In the genomic region with DNA sequence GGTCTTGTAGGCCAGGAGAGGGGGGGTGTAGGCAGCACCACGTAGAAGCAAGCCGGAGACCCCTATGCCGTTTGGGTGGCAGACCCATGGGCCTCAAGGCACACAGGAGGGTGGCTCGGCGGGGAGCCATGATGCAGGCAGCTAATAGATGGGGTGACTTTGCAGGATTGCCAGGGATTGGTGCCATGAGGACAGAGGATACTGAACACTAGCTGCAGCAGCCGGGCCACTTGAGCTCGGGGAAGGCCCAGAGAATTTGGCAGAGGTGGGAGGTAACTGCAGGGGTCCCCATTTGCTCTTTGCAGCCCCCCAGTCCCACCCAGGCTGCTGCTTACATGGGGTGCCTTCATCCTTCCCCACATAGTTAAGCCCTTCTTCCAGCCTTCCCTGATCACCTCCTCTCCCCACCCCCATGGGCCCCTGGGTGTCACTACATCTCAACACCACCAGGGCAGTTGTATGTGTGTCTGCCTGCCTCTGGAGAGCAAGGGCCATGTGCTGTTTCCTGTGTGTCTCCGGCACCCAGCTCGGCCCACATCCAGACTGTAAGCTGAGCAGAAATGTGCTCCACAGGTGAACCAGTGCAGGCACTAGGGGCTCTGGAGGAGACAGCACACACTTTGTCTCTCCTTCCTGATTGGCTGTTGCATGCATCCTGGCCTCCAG, we compare ENCODE assay signal across 1 cellular context.
TF ChIP-seq lines count a peak whose summit lies in the region.

No MANE protein-coding gene starts in this region.

TF ChIP-seq in HEK293, 187 proteins besides CTCF, POLR2A, EP300 and RAD21 (continued from another document):
- TF ChIP-seq ZNF394 (tag by site-specific recombination; IDR thresholded peaks at IDR 0.05; ENCODE audit: borderline replicate concordance) (no peak), GLIS2 (tag by site-specific recombination; IDR thresholded peaks at IDR 0.05) (peak; percentile 54), FEZF1 (tag by site-specific recombination; IDR thresholded peaks at IDR 0.05) (no peak), ZNF548 (tag by site-specific recombination; IDR thresholded peaks at IDR 0.05) (no peak), ZNF571 (tag by site-specific recombination; IDR thresholded peaks at IDR 0.05) (no peak)
- TF ChIP-seq, protein P1, sequence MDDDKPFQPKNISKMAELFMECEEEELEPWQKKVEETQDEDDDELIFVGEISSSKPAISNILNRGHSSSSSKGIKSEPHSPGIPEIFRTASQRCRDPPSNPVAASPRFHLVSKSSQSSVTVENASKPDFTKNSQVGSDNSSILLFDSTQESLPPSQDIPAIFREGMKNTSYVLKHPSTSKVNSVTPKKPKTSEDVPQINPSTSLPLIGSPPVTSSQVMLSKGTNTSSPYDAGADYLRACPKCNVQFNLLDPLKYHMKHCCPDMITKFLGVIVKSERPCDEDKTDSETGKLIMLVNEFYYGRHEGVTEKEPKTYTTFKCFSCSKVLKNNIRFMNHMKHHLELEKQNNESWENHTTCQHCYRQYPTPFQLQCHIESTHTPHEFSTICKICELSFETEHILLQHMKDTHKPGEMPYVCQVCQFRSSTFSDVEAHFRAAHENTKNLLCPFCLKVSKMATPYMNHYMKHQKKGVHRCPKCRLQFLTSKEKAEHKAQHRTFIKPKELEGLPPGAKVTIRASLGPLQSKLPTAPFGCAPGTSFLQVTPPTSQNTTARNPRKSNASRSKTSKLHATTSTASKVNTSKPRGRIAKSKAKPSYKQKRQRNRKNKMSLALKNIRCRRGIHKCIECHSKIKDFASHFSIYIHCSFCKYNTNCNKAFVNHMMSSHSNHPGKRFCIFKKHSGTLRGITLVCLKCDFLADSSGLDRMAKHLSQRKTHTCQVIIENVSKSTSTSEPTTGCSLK (tag by site-specific recombination; IDR thresholded peaks at IDR 0.05): no peak
- TF ChIP-seq, protein P2, sequence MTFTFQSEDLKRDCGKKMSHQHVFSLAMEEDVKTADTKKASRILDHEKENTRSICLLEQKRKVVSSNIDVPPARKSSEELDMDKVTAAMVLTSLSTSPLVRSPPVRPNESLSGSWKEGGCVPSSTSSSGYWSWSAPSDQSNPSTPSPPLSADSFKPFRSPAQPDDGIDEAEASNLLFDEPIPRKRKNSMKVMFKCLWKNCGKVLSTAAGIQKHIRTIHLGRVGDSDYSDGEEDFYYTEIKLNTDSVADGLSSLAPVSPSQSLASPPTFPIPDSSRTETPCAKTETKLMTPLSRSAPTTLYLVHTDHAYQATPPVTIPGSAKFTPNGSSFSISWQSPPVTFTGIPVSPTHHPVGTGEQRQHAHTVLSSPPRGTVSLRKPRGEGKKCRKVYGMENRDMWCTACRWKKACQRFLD (tag by site-specific recombination; IDR thresholded peaks at IDR 0.05): no peak
- TF ChIP-seq, protein P3, sequence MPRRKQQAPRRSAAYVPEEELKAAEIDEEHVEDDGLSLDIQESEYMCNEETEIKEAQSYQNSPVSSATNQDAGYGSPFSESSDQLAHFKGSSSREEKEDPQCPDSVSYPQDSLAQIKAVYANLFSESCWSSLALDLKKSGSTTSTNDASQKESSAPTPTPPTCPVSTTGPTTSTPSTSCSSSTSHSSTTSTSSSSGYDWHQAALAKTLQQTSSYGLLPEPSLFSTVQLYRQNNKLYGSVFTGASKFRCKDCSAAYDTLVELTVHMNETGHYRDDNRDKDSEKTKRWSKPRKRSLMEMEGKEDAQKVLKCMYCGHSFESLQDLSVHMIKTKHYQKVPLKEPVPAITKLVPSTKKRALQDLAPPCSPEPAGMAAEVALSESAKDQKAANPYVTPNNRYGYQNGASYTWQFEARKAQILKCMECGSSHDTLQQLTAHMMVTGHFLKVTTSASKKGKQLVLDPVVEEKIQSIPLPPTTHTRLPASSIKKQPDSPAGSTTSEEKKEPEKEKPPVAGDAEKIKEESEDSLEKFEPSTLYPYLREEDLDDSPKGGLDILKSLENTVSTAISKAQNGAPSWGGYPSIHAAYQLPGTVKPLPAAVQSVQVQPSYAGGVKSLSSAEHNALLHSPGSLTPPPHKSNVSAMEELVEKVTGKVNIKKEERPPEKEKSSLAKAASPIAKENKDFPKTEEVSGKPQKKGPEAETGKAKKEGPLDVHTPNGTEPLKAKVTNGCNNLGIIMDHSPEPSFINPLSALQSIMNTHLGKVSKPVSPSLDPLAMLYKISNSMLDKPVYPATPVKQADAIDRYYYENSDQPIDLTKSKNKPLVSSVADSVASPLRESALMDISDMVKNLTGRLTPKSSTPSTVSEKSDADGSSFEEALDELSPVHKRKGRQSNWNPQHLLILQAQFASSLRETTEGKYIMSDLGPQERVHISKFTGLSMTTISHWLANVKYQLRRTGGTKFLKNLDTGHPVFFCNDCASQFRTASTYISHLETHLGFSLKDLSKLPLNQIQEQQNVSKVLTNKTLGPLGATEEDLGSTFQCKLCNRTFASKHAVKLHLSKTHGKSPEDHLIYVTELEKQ (tag by site-specific recombination; IDR thresholded peaks at IDR 0.05; ENCODE audit: borderline replicate concordance): no peak
- TF ChIP-seq, protein P4, sequence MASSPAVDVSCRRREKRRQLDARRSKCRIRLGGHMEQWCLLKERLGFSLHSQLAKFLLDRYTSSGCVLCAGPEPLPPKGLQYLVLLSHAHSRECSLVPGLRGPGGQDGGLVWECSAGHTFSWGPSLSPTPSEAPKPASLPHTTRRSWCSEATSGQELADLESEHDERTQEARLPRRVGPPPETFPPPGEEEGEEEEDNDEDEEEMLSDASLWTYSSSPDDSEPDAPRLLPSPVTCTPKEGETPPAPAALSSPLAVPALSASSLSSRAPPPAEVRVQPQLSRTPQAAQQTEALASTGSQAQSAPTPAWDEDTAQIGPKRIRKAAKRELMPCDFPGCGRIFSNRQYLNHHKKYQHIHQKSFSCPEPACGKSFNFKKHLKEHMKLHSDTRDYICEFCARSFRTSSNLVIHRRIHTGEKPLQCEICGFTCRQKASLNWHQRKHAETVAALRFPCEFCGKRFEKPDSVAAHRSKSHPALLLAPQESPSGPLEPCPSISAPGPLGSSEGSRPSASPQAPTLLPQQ (tag by site-specific recombination; IDR thresholded peaks at IDR 0.05): no peak
